ENCODE assay signal across 1 cellular context in genomic region chrX:39165773-39166172, GRCh38.
TF ChIP-seq lines count a peak whose summit lies in the region.

No MANE protein-coding gene starts in this region.

TF ChIP-seq in H1, 55 proteins besides CTCF, POLR2A, EP300 and RAD21:
- no peak for TF ChIP-seq ASH2L (IDR thresholded peaks at IDR 0.05; ENCODE audit: low read length)
- no peak for TF ChIP-seq SP1 (IDR thresholded peaks at IDR 0.05; ENCODE audit: low read depth, low read length)
- TF ChIP-seq POU5F1 (IDR thresholded peaks at IDR 0.05; ENCODE audit: low read depth, low read length) = no peak
- TF ChIP-seq SIN3A (conservative IDR thresholded peaks at IDR 0.05 in 1 of 2, IDR thresholded peaks at IDR 0.05 in 1 of 2; ENCODE audit: low read depth in 1 of 2, low read length in 2 of 2) = no peak
